Comparison of ENCODE assay signal across 9 cellular contexts in the genomic region with DNA sequence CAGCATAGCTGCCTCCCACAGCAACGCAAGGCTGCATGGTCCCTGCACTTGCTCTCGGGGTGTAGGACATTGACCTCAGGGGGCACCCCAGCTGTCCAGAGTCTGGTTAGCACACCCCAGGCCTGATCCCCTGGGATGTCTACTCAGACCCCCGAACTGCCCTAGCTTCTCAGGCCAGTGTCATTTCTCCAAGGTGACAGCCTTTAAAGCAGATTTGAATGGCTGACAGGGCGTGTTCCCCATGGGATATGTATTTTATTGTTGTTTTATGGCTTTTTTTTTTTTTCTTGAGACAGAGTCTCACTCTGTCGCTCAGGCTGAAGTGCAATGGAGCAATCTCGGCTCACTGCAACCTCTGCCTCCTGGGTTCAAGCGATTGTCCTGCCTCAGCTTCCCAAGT. TPM values are rescaled to one million over a fixed set of nuclear protein-coding genes. Genes with fewer than 3 reads are reported as not detected.
A peak's percentile ranks its signal among the peaks of the same experiment; 100 is the strongest.
DNase-seq lines count a peak whose midpoint lies in the region; TF ChIP-seq lines count a peak whose summit lies in the region.
"Had no signal": no experiment of that assay in that cellular context is flagged by ENCODE, and none has a peak within 500 bp of the region (broad histone marks: within the 10 kb centered on the region; RNA-seq: fewer than 3 reads in every experiment).

No MANE protein-coding gene starts in this region.

- H3K36me3 ChIP-seq in colonic mucosa (no peaks in the 10 kb centered on the region), muscle layer of duodenum (ENCODE audit: control insufficient read depth in 1 of 2, insufficient read depth in 2 of 2, low read length in 2 of 2) (no peaks in the 10 kb centered on the region), tibial artery (no peaks in the 10 kb centered on the region)
- no peaks in the 10 kb centered on the region for H3K36me3 ChIP-seq in CD4-positive, alpha-beta memory T cell (ENCODE audit: insufficient read depth, low read length)

- no peaks in the 10 kb centered on the region for H3K27me3 Mint-ChIP-seq in CD4-positive, alpha-beta memory T cell

- H3K4me3 ChIP-seq in HL-60 (replicated peaks; ENCODE audit: insufficient read depth, low read length) (peak overlapping the region; percentile 45; the same call in 1 of the 2 replicates), colonic mucosa (peak overlapping the region; percentile 32), muscle layer of duodenum (ENCODE audit: low read depth in 1 of 2, low read length in 2 of 2) (peak overlapping the region; percentile 51 to 60), tibial artery (peak overlapping the region; percentile 52 to 55)
- no peak overlapping the region for H3K4me3 ChIP-seq in CD4-positive, alpha-beta memory T cell (ENCODE audit: low read length in 2 of 2)

- no peak overlapping the region for H3K27ac Mint-ChIP-seq in CD4-positive, alpha-beta memory T cell

- TF ChIP-seq CTCF in HL-60 (IDR thresholded peaks at IDR 0.05; ENCODE audit: insufficient read depth, low read length) (no peak), colonic mucosa (IDR thresholded peaks at IDR 0.05) (no peak), tibial artery (IDR thresholded peaks at IDR 0.05) (no peak), GM13977 (IDR thresholded peaks at IDR 0.05; ENCODE audit: extremely low read depth, insufficient read depth, missing control alignments) (no peak)

- no peak overlapping the region for H3K4me3 Mint-ChIP-seq in CD4-positive, alpha-beta memory T cell

- DNase-seq in HL-60 (ENCODE audit: low read depth in 1 of 2, low spot score in 1 of 2) (no peak), colonic mucosa (peak; percentile 66), tibial artery (no peak), SHP77 (lab: John Stamatoyannopoulos, UW) (no peak), GM13977 (ENCODE audit: low spot score) (no peak), NCI-H2196 (lab: John Stamatoyannopoulos, UW; ENCODE audit: unreplicated experiment) (no peak)
- DNase-seq in CD4-positive, alpha-beta memory T cell: no peak
- DNase-seq: RPMI8226 had no signal

- H3K9me3 ChIP-seq in colonic mucosa (no peaks in the 10 kb centered on the region), muscle layer of duodenum (ENCODE audit: control insufficient read depth in 1 of 2, low read length in 2 of 2) (no peaks in the 10 kb centered on the region), tibial artery (no peaks in the 10 kb centered on the region)
- H3K9me3 ChIP-seq in CD4-positive, alpha-beta memory T cell (ENCODE audit: control insufficient read depth in 1 of 2, low read length in 2 of 2): no peaks in the 10 kb centered on the region

- no peaks in the 10 kb centered on the region for H3K9me3 Mint-ChIP-seq in CD4-positive, alpha-beta memory T cell

- CTCF ChIA-PET in CD4-positive, alpha-beta memory T cell (lab: Charles Lee; ENCODE audit: partially characterized antibody): interaction anchor here (0.6 to 9.1 kb wide), 3 partner anchors 9 to 65 kb away, joined by 4 to 65 read pairs (median 49); no protein-coding TSS in a partner anchor

- H3K36me3 Mint-ChIP-seq in CD4-positive, alpha-beta memory T cell: no peaks in the 10 kb centered on the region

- H3K9ac ChIP-seq in colonic mucosa (ENCODE audit: low read depth in 2 of 2, low read length in 2 of 2): peak overlapping the region; percentile 91 to 98

- intact Hi-C loops in colonic mucosa (cut with DNase I) (no loop called here), tibial artery (cut with DNase I; ENCODE audit: low total_unique reads) (loop anchor here (2.0 kb wide), 2 partner anchors 55 to 63 kb away; no protein-coding TSS in a partner anchor)
- intact Hi-C loops in CD4-positive, alpha-beta memory T cell (cut with micrococcal nuclease): no loop called here

- no peaks in the 10 kb centered on the region for H3K27me3 ChIP-seq in HL-60 (ENCODE audit: insufficient read depth, poor library complexity, severe bottlenecking)
- H3K27me3 ChIP-seq in colonic mucosa: no peaks in the 10 kb centered on the region
- H3K27me3 ChIP-seq in muscle layer of duodenum (ENCODE audit: low read depth, low read length): no peaks in the 10 kb centered on the region
- H3K27me3 ChIP-seq in tibial artery: no peaks in the 10 kb centered on the region
- no peaks in the 10 kb centered on the region for H3K27me3 ChIP-seq in CD4-positive, alpha-beta memory T cell (ENCODE audit: insufficient read depth, low read length)

- peak overlapping the region; percentile 93 for H3K27ac ChIP-seq in HL-60 (replicated peaks)
- H3K27ac ChIP-seq in colonic mucosa: peak overlapping the region; percentile 99
- peak overlapping the region; percentile 100 for H3K27ac ChIP-seq in muscle layer of duodenum (ENCODE audit: low read length)
- H3K27ac ChIP-seq in tibial artery: peak overlapping the region; percentile 97 to 98
- H3K27ac ChIP-seq in CD4-positive, alpha-beta memory T cell (ENCODE audit: low read depth, low read length): no peak overlapping the region

- POLR2A ChIA-PET in CD4-positive, alpha-beta memory T cell (lab: Charles Lee; ENCODE audit: partially characterized antibody): interaction anchor here (10.0 kb wide), 1 partner anchor 37 kb away, joined by 265 read pairs; a partner anchor contains a TSS

- H3K4me1 ChIP-seq in colonic mucosa (peaks cover 18% of the 10 kb centered on the region), muscle layer of duodenum (ENCODE audit: control insufficient read depth in 1 of 2, insufficient read depth in 2 of 2, low read length in 2 of 2) (peaks cover 18 to 34% of the 10 kb centered on the region in 2 donors), tibial artery (peaks cover 0 to 53% (median 26%) of the 10 kb centered on the region in 4 donors)
- peaks cover 4% of the 10 kb centered on the region for H3K4me1 ChIP-seq in CD4-positive, alpha-beta memory T cell (ENCODE audit: insufficient read depth, low read length)

- peaks cover 2 to 8% (median 6%) of the 10 kb centered on the region in 4 donors for H3K4me1 Mint-ChIP-seq in CD4-positive, alpha-beta memory T cell

- in situ Hi-C loops in GM13977 (cut with MboI; ENCODE audit: low pct_unique_long_range_greater_than_20kb, low sequenced_read_pairs, unreplicated experiment): no loop called here

RNA-seq across cellular contexts. Expression of a gene that starts 40.8 kb away (rescaled TPM):
- 1,000 to 10,000 TPM; 1,195 to 1,836 TPM for total RNA-seq in colonic mucosa
- 1,000 to 10,000 TPM in 1 of 2 experiments, 100 to 1,000 TPM in 1; 974 to 1,069 TPM for total RNA-seq in CD4-positive, alpha-beta memory T cell
- 1,000 to 10,000 TPM; 1,347 to 1,836 TPM for polyA plus RNA-seq in CD4-positive, alpha-beta memory T cell

Comparison
In these comparisons a context has a peak if more than half of its experiments do, and no peak if none do; other contexts are left out.
1. H3K4me3 ChIP-seq: peak in HL-60 (single experiment), colonic mucosa (single experiment), muscle layer of duodenum (2 of 2) and tibial artery (2 of 2); none in CD4-positive, alpha-beta memory T cell (0 of 2).